Comparison of ENCODE assay signal across 1 cellular context in the genomic region with DNA sequence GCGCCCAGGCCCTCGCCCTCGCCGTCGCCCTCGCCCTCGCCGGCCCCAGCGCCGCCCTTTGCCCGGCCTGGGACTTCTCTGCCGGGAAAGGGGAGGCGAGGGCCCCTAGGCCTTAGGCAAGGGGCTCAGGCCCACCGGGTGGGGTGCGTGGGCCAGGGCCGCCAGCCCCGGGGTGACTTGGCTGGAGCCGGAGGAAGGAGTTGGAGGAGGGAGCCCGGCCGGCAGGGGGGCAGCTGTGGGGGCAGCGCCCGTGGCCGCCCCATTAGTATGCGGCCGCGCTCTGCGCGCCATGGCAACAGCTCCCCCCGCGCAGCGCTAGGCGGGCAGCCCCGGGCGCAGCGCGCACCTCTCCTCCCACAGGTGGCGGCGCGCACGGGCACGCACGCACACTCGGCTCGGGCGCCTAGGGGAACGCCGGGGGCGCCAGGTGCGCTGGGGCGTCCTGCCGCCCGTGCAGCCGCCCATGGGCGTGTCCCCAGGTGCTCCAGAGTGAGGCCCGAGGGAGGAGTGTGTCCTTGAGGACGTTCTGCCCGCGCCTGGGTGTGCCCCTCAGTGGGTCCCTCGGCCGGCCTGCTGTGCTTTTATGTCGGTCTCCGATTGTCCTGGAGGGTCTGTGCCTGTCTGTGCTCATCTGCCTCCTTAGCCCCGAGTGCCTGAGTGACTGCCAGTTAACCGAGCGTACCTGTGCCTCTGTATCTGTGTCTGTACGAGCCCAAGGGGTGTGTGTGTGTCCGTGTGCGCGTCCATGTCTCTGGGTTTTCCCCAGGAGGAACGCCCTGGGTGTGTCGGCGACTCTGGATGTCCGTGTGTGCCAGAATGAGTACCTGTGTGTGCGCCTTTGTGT.
A peak's percentile ranks its signal among the peaks of the same experiment; 100 is the strongest.
TF ChIP-seq lines count a peak whose summit lies in the region.

No MANE protein-coding gene starts in this region.

TF ChIP-seq in HepG2, 621 proteins besides CTCF, POLR2A, EP300 and RAD21 (continued from another document and continues in another):
- no peak for TF ChIP-seq NCOA1 (CRISPR knock-in tag; IDR thresholded peaks at IDR 0.05)
- TF ChIP-seq KDM2A (CRISPR knock-in tag; IDR thresholded peaks at IDR 0.05; ENCODE audit: borderline replicate concordance, low read depth): peak; percentile 29; the same call in 1 of the 2 replicates
- TF ChIP-seq ZFP36L1 (CRISPR knock-in tag; IDR thresholded peaks at IDR 0.05): no peak
- no peak for TF ChIP-seq SAFB2 (CRISPR knock-in tag; IDR thresholded peaks at IDR 0.05; ENCODE audit: borderline replicate concordance, low read depth)
- no peak for TF ChIP-seq ZNF841 (CRISPR knock-in tag; IDR thresholded peaks at IDR 0.05; ENCODE audit: borderline replicate concordance)
- no peak for TF ChIP-seq ZNF232 (CRISPR knock-in tag; IDR thresholded peaks at IDR 0.05; ENCODE audit: borderline replicate concordance)
- TF ChIP-seq SPEN (CRISPR knock-in tag; IDR thresholded peaks at IDR 0.05; ENCODE audit: low read depth): 0 out of 2 replicates have a peak, but pooled peaks have one; percentile 17
- TF ChIP-seq, protein P1, sequence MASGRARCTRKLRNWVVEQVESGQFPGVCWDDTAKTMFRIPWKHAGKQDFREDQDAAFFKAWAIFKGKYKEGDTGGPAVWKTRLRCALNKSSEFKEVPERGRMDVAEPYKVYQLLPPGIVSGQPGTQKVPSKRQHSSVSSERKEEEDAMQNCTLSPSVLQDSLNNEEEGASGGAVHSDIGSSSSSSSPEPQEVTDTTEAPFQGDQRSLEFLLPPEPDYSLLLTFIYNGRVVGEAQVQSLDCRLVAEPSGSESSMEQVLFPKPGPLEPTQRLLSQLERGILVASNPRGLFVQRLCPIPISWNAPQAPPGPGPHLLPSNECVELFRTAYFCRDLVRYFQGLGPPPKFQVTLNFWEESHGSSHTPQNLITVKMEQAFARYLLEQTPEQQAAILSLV (CRISPR knock-in tag; IDR thresholded peaks at IDR 0.05; ENCODE audit: borderline replicate concordance): peak; percentile 39; the same call in 1 of the 2 replicates
- TF ChIP-seq ZMAT3 (CRISPR knock-in tag; conservative IDR thresholded peaks at IDR 0.05): no peak
- TF ChIP-seq NPAS2 (CRISPR knock-in tag; IDR thresholded peaks at IDR 0.05; ENCODE audit: borderline replicate concordance): no peak
- no peak for TF ChIP-seq SKI (IDR thresholded peaks at IDR 0.05; ENCODE audit: partially characterized antibody)
- TF ChIP-seq ZNF777 (CRISPR knock-in tag; IDR thresholded peaks at IDR 0.05): peak; percentile 39; the same call in 1 of the 2 replicates
- TF ChIP-seq SAP130 (CRISPR knock-in tag; IDR thresholded peaks at IDR 0.05; ENCODE audit: low read depth): peak; percentile 55
- TF ChIP-seq ZNF563 (CRISPR knock-in tag; IDR thresholded peaks at IDR 0.05): peak; percentile 80; the same call in 1 of the 2 replicates
- no peak for TF ChIP-seq ELF1 (CRISPR knock-in tag; IDR thresholded peaks at IDR 0.05)
- TF ChIP-seq NAIF1 (CRISPR knock-in tag; IDR thresholded peaks at IDR 0.05; ENCODE audit: borderline replicate concordance): no peak
- TF ChIP-seq, protein P2, sequence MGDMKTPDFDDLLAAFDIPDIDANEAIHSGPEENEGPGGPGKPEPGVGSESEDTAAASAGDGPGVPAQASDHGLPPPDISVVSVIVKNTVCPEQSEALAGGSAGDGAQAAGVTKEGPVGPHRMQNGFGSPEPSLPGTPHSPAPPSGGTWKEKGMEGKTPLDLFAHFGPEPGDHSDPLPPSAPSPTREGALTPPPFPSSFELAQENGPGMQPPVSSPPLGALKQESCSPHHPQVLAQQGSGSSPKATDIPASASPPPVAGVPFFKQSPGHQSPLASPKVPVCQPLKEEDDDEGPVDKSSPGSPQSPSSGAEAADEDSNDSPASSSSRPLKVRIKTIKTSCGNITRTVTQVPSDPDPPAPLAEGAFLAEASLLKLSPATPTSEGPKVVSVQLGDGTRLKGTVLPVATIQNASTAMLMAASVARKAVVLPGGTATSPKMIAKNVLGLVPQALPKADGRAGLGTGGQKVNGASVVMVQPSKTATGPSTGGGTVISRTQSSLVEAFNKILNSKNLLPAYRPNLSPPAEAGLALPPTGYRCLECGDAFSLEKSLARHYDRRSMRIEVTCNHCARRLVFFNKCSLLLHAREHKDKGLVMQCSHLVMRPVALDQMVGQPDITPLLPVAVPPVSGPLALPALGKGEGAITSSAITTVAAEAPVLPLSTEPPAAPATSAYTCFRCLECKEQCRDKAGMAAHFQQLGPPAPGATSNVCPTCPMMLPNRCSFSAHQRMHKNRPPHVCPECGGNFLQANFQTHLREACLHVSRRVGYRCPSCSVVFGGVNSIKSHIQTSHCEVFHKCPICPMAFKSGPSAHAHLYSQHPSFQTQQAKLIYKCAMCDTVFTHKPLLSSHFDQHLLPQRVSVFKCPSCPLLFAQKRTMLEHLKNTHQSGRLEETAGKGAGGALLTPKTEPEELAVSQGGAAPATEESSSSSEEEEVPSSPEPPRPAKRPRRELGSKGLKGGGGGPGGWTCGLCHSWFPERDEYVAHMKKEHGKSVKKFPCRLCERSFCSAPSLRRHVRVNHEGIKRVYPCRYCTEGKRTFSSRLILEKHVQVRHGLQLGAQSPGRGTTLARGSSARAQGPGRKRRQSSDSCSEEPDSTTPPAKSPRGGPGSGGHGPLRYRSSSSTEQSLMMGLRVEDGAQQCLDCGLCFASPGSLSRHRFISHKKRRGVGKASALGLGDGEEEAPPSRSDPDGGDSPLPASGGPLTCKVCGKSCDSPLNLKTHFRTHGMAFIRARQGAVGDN (CRISPR knock-in tag; IDR thresholded peaks at IDR 0.05): peak; percentile 79
- TF ChIP-seq, protein P3, sequence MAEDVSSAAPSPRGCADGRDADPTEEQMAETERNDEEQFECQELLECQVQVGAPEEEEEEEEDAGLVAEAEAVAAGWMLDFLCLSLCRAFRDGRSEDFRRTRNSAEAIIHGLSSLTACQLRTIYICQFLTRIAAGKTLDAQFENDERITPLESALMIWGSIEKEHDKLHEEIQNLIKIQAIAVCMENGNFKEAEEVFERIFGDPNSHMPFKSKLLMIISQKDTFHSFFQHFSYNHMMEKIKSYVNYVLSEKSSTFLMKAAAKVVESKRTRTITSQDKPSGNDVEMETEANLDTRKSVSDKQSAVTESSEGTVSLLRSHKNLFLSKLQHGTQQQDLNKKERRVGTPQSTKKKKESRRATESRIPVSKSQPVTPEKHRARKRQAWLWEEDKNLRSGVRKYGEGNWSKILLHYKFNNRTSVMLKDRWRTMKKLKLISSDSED (CRISPR knock-in tag; IDR thresholded peaks at IDR 0.05): 0 out of 2 replicates have a peak, but pooled peaks have one; percentile 4
- TF ChIP-seq NFIB (CRISPR knock-in tag; IDR thresholded peaks at IDR 0.05; ENCODE audit: borderline replicate concordance): no peak
- no peak for TF ChIP-seq ZNF850 (CRISPR knock-in tag; conservative IDR thresholded peaks at IDR 0.05)
- TF ChIP-seq ZSCAN21 (CRISPR knock-in tag; IDR thresholded peaks at IDR 0.05; ENCODE audit: borderline replicate concordance): peak; percentile 67; the same call in 1 of the 2 replicates
- TF ChIP-seq THYN1 (CRISPR knock-in tag; IDR thresholded peaks at IDR 0.05; ENCODE audit: borderline replicate concordance, low read depth): no peak
- TF ChIP-seq SMYD3 (CRISPR knock-in tag; IDR thresholded peaks at IDR 0.05): no peak
- TF ChIP-seq POLR2G (IDR thresholded peaks at IDR 0.05; ENCODE audit: low read depth, low read length): peak; percentile 37
- TF ChIP-seq POGZ (CRISPR knock-in tag; IDR thresholded peaks at IDR 0.05): peak; percentile 15; the same call in 1 of the 2 replicates
- TF ChIP-seq, protein P4, sequence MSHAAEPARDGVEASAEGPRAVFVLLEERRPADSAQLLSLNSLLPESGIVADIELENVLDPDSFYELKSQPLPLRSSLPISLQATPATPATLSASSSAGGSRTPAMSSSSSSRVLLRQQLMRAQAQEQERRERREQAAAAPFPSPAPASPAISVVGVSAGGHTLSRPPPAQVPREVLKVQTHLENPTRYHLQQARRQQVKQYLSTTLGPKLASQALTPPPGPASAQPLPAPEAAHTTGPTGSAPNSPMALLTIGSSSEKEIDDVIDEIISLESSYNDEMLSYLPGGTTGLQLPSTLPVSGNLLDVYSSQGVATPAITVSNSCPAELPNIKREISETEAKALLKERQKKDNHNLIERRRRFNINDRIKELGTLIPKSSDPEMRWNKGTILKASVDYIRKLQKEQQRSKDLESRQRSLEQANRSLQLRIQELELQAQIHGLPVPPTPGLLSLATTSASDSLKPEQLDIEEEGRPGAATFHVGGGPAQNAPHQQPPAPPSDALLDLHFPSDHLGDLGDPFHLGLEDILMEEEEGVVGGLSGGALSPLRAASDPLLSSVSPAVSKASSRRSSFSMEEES (CRISPR knock-in tag; IDR thresholded peaks at IDR 0.05): no peak
- TF ChIP-seq, protein P5, sequence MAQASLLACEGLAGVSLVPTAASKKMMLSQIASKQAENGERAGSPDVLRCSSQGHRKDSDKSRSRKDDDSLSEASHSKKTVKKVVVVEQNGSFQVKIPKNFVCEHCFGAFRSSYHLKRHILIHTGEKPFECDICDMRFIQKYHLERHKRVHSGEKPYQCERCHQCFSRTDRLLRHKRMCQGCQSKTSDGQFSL (CRISPR knock-in tag; IDR thresholded peaks at IDR 0.05): no peak
- TF ChIP-seq, protein P6, sequence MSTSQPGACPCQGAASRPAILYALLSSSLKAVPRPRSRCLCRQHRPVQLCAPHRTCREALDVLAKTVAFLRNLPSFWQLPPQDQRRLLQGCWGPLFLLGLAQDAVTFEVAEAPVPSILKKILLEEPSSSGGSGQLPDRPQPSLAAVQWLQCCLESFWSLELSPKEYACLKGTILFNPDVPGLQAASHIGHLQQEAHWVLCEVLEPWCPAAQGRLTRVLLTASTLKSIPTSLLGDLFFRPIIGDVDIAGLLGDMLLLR (CRISPR knock-in tag; IDR thresholded peaks at IDR 0.05): no peak
- TF ChIP-seq, protein P7, sequence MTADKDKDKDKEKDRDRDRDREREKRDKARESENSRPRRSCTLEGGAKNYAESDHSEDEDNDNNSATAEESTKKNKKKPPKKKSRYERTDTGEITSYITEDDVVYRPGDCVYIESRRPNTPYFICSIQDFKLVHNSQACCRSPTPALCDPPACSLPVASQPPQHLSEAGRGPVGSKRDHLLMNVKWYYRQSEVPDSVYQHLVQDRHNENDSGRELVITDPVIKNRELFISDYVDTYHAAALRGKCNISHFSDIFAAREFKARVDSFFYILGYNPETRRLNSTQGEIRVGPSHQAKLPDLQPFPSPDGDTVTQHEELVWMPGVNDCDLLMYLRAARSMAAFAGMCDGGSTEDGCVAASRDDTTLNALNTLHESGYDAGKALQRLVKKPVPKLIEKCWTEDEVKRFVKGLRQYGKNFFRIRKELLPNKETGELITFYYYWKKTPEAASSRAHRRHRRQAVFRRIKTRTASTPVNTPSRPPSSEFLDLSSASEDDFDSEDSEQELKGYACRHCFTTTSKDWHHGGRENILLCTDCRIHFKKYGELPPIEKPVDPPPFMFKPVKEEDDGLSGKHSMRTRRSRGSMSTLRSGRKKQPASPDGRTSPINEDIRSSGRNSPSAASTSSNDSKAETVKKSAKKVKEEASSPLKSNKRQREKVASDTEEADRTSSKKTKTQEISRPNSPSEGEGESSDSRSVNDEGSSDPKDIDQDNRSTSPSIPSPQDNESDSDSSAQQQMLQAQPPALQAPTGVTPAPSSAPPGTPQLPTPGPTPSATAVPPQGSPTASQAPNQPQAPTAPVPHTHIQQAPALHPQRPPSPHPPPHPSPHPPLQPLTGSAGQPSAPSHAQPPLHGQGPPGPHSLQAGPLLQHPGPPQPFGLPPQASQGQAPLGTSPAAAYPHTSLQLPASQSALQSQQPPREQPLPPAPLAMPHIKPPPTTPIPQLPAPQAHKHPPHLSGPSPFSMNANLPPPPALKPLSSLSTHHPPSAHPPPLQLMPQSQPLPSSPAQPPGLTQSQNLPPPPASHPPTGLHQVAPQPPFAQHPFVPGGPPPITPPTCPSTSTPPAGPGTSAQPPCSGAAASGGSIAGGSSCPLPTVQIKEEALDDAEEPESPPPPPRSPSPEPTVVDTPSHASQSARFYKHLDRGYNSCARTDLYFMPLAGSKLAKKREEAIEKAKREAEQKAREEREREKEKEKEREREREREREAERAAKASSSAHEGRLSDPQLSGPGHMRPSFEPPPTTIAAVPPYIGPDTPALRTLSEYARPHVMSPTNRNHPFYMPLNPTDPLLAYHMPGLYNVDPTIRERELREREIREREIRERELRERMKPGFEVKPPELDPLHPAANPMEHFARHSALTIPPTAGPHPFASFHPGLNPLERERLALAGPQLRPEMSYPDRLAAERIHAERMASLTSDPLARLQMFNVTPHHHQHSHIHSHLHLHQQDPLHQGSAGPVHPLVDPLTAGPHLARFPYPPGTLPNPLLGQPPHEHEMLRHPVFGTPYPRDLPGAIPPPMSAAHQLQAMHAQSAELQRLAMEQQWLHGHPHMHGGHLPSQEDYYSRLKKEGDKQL (CRISPR knock-in tag; IDR thresholded peaks at IDR 0.05; ENCODE audit: low read depth): no peak
- peak; percentile 63; the same call in 1 of the 2 replicates for TF ChIP-seq ZNF564 (CRISPR knock-in tag; IDR thresholded peaks at IDR 0.05)
- TF ChIP-seq ZNF331 (CRISPR knock-in tag; IDR thresholded peaks at IDR 0.05): 0 out of 2 replicates have a peak, but pooled peaks have one; percentile 30
- no peak for TF ChIP-seq RAD51 (IDR thresholded peaks at IDR 0.05; ENCODE audit: borderline replicate concordance)
- 0 out of 2 replicates have a peak, but pooled peaks have one; percentile 34 for TF ChIP-seq ETV6 (CRISPR knock-in tag; conservative IDR thresholded peaks at IDR 0.05)
- TF ChIP-seq, protein P8, sequence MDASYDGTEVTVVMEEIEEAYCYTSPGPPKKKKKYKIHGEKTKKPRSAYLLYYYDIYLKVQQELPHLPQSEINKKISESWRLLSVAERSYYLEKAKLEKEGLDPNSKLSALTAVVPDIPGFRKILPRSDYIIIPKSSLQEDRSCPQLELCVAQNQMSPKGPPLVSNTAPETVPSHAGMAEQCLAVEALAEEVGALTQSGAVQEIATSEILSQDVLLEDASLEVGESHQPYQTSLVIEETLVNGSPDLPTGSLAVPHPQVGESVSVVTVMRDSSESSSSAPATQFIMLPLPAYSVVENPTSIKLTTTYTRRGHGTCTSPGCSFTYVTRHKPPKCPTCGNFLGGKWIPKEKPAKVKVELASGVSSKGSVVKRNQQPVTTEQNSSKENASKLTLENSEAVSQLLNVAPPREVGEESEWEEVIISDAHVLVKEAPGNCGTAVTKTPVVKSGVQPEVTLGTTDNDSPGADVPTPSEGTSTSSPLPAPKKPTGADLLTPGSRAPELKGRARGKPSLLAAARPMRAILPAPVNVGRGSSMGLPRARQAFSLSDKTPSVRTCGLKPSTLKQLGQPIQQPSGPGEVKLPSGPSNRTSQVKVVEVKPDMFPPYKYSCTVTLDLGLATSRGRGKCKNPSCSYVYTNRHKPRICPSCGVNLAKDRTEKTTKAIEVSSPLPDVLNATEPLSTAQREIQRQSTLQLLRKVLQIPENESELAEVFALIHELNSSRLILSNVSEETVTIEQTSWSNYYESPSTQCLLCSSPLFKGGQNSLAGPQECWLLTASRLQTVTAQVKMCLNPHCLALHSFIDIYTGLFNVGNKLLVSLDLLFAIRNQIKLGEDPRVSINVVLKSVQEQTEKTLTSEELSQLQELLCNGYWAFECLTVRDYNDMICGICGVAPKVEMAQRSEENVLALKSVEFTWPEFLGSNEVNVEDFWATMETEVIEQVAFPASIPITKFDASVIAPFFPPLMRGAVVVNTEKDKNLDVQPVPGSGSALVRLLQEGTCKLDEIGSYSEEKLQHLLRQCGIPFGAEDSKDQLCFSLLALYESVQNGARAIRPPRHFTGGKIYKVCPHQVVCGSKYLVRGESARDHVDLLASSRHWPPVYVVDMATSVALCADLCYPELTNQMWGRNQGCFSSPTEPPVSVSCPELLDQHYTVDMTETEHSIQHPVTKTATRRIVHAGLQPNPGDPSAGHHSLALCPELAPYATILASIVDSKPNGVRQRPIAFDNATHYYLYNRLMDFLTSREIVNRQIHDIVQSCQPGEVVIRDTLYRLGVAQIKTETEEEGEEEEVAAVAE (CRISPR knock-in tag; IDR thresholded peaks at IDR 0.05; ENCODE audit: borderline replicate concordance): no peak
